Comparison of ENCODE assay signal across 1 cellular context in genomic region chr6:5294392-5295211, GRCh38.
TF ChIP-seq lines count a peak whose summit lies in the region.

No MANE protein-coding gene starts in this region.

TF ChIP-seq in H1, 55 proteins besides CTCF, POLR2A, EP300 and RAD21:
- TF ChIP-seq NRF1 (IDR thresholded peaks at IDR 0.05; ENCODE audit: low read depth, low read length) (no peak), KDM4A (IDR thresholded peaks at IDR 0.05; ENCODE audit: low read depth, low read length, severe bottlenecking) (no peak)
